ENCODE assay signal across 8 cellular contexts in the genomic region with DNA sequence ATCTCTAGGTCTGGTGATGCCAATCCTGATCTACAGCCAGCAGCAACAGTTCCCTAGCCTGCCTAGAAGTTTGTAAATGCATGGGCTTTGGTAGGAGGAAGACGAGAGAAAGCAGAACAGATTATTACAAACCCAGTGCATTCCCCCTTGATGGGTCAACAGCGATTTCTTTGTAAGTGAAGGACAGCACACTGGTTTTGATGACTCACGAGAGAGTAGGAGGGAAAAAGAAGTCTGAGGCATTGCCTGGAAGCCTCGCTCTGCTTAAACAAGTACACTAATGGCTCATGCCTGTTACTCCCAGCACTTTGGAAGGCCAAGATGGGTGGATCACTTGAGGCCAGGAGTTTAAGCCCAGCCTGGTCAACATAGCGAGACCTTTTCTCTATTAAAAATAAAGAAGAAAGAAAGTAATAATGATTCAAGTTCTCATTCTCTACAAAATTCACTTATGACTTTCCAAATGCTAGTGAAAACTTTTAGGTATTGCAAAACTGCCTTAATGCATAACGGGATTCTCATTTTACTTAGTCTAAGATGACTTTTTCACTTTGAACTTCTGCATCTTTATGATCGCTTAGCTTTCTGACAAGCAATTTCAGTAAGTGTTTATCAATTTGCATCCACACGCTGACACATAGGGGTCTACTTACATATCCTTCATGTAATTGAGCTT. TPM values are rescaled to one million over a fixed set of nuclear protein-coding genes. Genes with fewer than 3 reads are reported as not detected.
DNase-seq lines count a peak whose midpoint lies in the region; ATAC-seq and TF ChIP-seq lines count a peak whose summit lies in the region.

No MANE protein-coding gene starts in this region.

- CTCF ChIA-PET in SK-N-SH (lab: Yijun Ruan, JAX), result no interaction called here
- CTCF ChIA-PET in CD8-positive, alpha-beta T cell (lab: Charles Lee), result interaction anchor here (1.7 to 2.5 kb wide), 2 partner anchors 11 to 437 kb away, joined by 3 to 10 read pairs; no protein-coding TSS in a partner anchor

- H3K4me1 Mint-ChIP-seq in CD8-positive, alpha-beta T cell (ENCODE audit: low read depth), result peaks cover 16% of the 10 kb centered on the region

- no peaks in the 10 kb centered on the region for H3K27me3 Mint-ChIP-seq in CD8-positive, alpha-beta T cell (ENCODE audit: low read depth)

- TF ChIP-seq EP300 in SK-N-SH (IDR thresholded peaks at IDR 0.05; ENCODE audit: borderline replicate concordance in 1 of 2, low read depth in 1 of 2, low read length in 1 of 2), result 0 out of 4 replicates have a peak, but pooled peaks of 1 of the 2 experiments have one; percentile 36

- H2AFZ ChIP-seq in SK-N-SH (ENCODE audit: low read depth), result peak overlapping the region; percentile 56

- ATAC-seq in CD8-positive, alpha-beta T cell, result no peak
- ATAC-seq in GM19324 (IDR thresholded peaks at IDR 0.05; ENCODE audit: low FRiP score, unreplicated experiment), result no peak

- TF ChIP-seq CTCF in SK-N-SH (IDR thresholded peaks at IDR 0.05), result no peak
- TF ChIP-seq CTCF in CD8-positive, alpha-beta T cell (IDR thresholded peaks at IDR 0.05), result no peak

- H3K27ac Mint-ChIP-seq in CD8-positive, alpha-beta T cell, result no peak overlapping the region

- H3K36me3 ChIP-seq in SK-N-SH (replicated peaks in 1 of 2; ENCODE audit: control insufficient read depth in 1 of 2, insufficient read depth in 2 of 2, low read length in 1 of 2) (no peaks in the 10 kb centered on the region), skeletal muscle satellite cell (ENCODE audit: insufficient read depth, low read length) (no peaks in the 10 kb centered on the region)
- no peaks in the 10 kb centered on the region for H3K36me3 ChIP-seq in CD8-positive, alpha-beta T cell (ENCODE audit: insufficient read depth, low read length)

- H3F3A ChIP-seq in SK-N-SH (replicated peaks; ENCODE audit: insufficient read depth), result peaks cover 17% of the 10 kb centered on the region

- no peaks in the 10 kb centered on the region for H4K20me1 ChIP-seq in SK-N-SH (ENCODE audit: insufficient read depth)

- H3K4me1 ChIP-seq in SK-N-SH (ENCODE audit: control insufficient read depth in 1 of 2, insufficient read depth in 2 of 2, low read depth in 1 of 2, low read length in 1 of 2), result peaks cover 6 to 13% of the 10 kb centered on the region in 2 experiments
- peaks cover 24% of the 10 kb centered on the region for H3K4me1 ChIP-seq in skeletal muscle satellite cell (ENCODE audit: control insufficient read depth, insufficient read depth, low read length)
- H3K4me1 ChIP-seq in CD8-positive, alpha-beta T cell (ENCODE audit: insufficient read depth, low read length), result peaks cover 9% of the 10 kb centered on the region

- H3K27me3 ChIP-seq in SK-N-SH (ENCODE audit: insufficient read depth) (no peaks in the 10 kb centered on the region), skeletal muscle satellite cell (ENCODE audit: control insufficient read depth, insufficient read depth, low read length) (no peaks in the 10 kb centered on the region)
- H3K27me3 ChIP-seq in CD8-positive, alpha-beta T cell (ENCODE audit: insufficient read depth, low read length), result no peaks in the 10 kb centered on the region

- DNase-seq in GOT3 (lab: John Stamatoyannopoulos, UW), result peak; percentile 2
- no peak for DNase-seq in SK-N-SH
- DNase-seq in foreskin melanocyte, result peak; percentile 93
- no peak for DNase-seq in activated naive CD4-positive, alpha-beta T cell (lab: John Stamatoyannopoulos, UW)
- no peak for DNase-seq in CD8-positive, alpha-beta T cell
- DNase-seq in putamen (ENCODE audit: low spot score), result no peak

- H3K4me2 ChIP-seq in SK-N-SH (peak overlapping the region; percentile 57), skeletal muscle satellite cell (ENCODE audit: low read length) (peak overlapping the region; percentile 53)

- peak overlapping the region; percentile 54 to 86; a peak in 3 of 4 replicates for H3K27ac ChIP-seq in SK-N-SH (ENCODE audit: low read depth in 2 of 2, low read length in 1 of 2)
- H3K27ac ChIP-seq in CD8-positive, alpha-beta T cell (ENCODE audit: low read depth, low read length), result no peak overlapping the region

- no peaks in the 10 kb centered on the region for H3K9me2 ChIP-seq in SK-N-SH

- POLR2A ChIA-PET in SK-N-SH (lab: Yijun Ruan, JAX), result no interaction called here
- POLR2A ChIA-PET in CD8-positive, alpha-beta T cell (lab: Charles Lee), result interaction anchor here (2.4 kb wide), 1 partner anchor 47 kb away, joined by 13 read pairs; the partner anchor contains the start of gene USPL1

- H3K79me2 ChIP-seq in SK-N-SH (ENCODE audit: insufficient read depth), result 0 out of 2 replicates have a peak, but pooled peaks cover 4% of the 10 kb centered on the region

- no peak overlapping the region for H3K4me3 Mint-ChIP-seq in CD8-positive, alpha-beta T cell

- intact Hi-C loops in CD8-positive, alpha-beta T cell (cut with DNase I, micrococcal nuclease), result loop anchor here (5.0 to 10.0 kb wide), 8 partner anchors 103 to 983 kb away; partner anchors contain the start of genes HMGB1 (in 1 of the 2) and KATNAL1 (in 1 of the 2)

- H3K9ac ChIP-seq in SK-N-SH (peak overlapping the region; percentile 9; the same call in 1 of the 2 replicates), skeletal muscle satellite cell (ENCODE audit: low read depth, low read length) (peak overlapping the region; percentile 4)

- H3K9me3 ChIP-seq in SK-N-SH (no peaks in the 10 kb centered on the region), skeletal muscle satellite cell (replicated peaks; ENCODE audit: low read length) (no peaks in the 10 kb centered on the region)
- H3K9me3 ChIP-seq in CD8-positive, alpha-beta T cell (ENCODE audit: low read length), result no peaks in the 10 kb centered on the region

- no peaks in the 10 kb centered on the region for H3K36me3 Mint-ChIP-seq in CD8-positive, alpha-beta T cell

- TF ChIP-seq RAD21 in SK-N-SH (IDR thresholded peaks at IDR 0.05; ENCODE audit: low read length), result no peak

- H3K4me3 ChIP-seq in SK-N-SH (ENCODE audit: low read depth in 2 of 2, low read length in 1 of 2) (0 out of 4 replicates have a peak overlapping the region, but pooled peaks of 1 of the 2 experiments have one; percentile 20), skeletal muscle satellite cell (ENCODE audit: low read length) (peak overlapping the region; percentile 24)
- no peak overlapping the region for H3K4me3 ChIP-seq in CD8-positive, alpha-beta T cell (ENCODE audit: low read depth, low read length)

- 34% methylated on average over 8 of the region's 8 CpGs for WGBS in SK-N-SH (ENCODE audit: low lambda C conversion rate)

- H3K9me3 Mint-ChIP-seq in CD8-positive, alpha-beta T cell, result no peaks in the 10 kb centered on the region

TF ChIP-seq in SK-N-SH, 30 proteins besides CTCF, POLR2A, EP300 and RAD21 (continues in another document):
- peak; percentile 84 for TF ChIP-seq JUND (IDR thresholded peaks at IDR 0.05)
- TF ChIP-seq ZBTB33 (IDR thresholded peaks at IDR 0.05; ENCODE audit: borderline replicate concordance, low read depth), result no peak
- peak; percentile 54 for TF ChIP-seq TCF12 (IDR thresholded peaks at IDR 0.05)
- no peak for TF ChIP-seq RCOR1 (IDR thresholded peaks at IDR 0.05; ENCODE audit: low read length)
- TF ChIP-seq, protein P1, sequence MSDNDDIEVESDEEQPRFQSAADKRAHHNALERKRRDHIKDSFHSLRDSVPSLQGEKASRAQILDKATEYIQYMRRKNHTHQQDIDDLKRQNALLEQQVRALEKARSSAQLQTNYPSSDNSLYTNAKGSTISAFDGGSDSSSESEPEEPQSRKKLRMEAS (IDR thresholded peaks at IDR 0.05; ENCODE audit: low read depth), result peak; percentile 88
- TF ChIP-seq, protein P2, sequence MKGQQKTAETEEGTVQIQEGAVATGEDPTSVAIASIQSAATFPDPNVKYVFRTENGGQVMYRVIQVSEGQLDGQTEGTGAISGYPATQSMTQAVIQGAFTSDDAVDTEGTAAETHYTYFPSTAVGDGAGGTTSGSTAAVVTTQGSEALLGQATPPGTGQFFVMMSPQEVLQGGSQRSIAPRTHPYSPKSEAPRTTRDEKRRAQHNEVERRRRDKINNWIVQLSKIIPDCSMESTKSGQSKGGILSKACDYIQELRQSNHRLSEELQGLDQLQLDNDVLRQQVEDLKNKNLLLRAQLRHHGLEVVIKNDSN (IDR thresholded peaks at IDR 0.05; ENCODE audit: borderline replicate concordance, low read depth), result no peak
- no peak for TF ChIP-seq MXI1 (IDR thresholded peaks at IDR 0.05; ENCODE audit: low read depth, low read length)
- TF ChIP-seq PBX3 (IDR thresholded peaks at IDR 0.05), result peak; percentile 70
- 0 out of 2 replicates have a peak, but pooled peaks have one; percentile 16 for TF ChIP-seq POLR2AphosphoS5 (IDR thresholded peaks at IDR 0.05; ENCODE audit: low read depth, low read length)
- TF ChIP-seq TAF1 (IDR thresholded peaks at IDR 0.05; ENCODE audit: borderline replicate concordance, low read depth, low read length), result peak; percentile 31; the same call in 1 of the 2 replicates
- no peak for TF ChIP-seq FOXJ3 (CRISPR knock-in tag; IDR thresholded peaks at IDR 0.05)

RNA-seq across cellular contexts. Expression of gene USPL1, which starts 47.7 kb away (rescaled TPM):
- 6.4 and 9.2 TPM in 2 replicates for polyA plus RNA-seq in SK-N-SH (2012; rRNA removed)
- 8.1 and 9.0 TPM in 2 replicates for polyA plus RNA-seq in SK-N-SH (2012; cell fraction: cytosol; rRNA removed)
- 12.4 and 22.4 TPM in 2 replicates for polyA plus RNA-seq in SK-N-SH (2012; cell fraction: nucleus; rRNA removed)
- 12.5 and 13.7 TPM in 2 replicates for total RNA-seq in skeletal muscle satellite cell (2012; rRNA removed)
- total RNA-seq in CD8-positive, alpha-beta T cell, result 10 to 100 TPM; 42.0 to 42.4 TPM

Comparison
In these comparisons a context has a peak if more than half of its experiments do, and no peak if none do; other contexts are left out.
1. DNase-seq: peak in GOT3 (single experiment) and foreskin melanocyte (single experiment); none in SK-N-SH (single experiment), activated naive CD4-positive, alpha-beta T cell (0 of 4), CD8-positive, alpha-beta T cell (0 of 7) and putamen (single experiment).